ENCODE assay signal across 9 cellular contexts in the genomic region with DNA sequence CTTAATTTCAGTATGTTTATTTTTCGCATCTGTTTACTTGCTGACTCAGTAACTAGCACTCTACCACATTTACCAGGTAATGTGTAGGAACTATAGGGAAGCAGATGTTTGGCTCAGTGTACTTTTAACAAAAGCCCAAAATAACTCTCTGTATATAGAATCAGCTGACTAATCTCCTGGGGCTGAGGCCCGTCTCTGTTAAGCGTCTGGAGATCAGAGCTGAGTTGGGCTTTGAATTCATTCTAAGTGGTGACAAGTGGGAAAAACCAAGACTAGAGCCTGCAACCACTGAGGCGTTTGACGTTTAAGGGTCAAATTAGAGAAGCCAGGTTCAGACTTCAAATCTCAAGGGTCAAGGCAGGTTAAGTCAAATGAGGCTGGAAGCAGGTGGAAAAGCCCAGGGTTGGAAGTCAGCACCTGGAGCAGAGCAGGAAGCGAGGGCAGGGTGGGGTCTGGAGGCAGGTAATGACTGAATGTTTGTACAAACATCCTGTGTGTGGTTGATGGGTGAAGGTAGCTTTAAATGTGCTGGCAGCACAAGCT. TPM values are rescaled to one million over a fixed set of nuclear protein-coding genes. Genes with fewer than 3 reads are reported as not detected.
DNase-seq lines count a peak whose midpoint lies in the region; ATAC-seq, FAIRE-seq and TF ChIP-seq lines count a peak whose summit lies in the region.
"Had no signal": no experiment of that assay in that cellular context is flagged by ENCODE, and none has a peak within 500 bp of the region (broad histone marks: within the 10 kb centered on the region; RNA-seq: fewer than 3 reads in every experiment).

No MANE protein-coding gene starts in this region.

- TF ChIP-seq CTCF in nephron progenitor cell (IDR thresholded peaks at IDR 0.05) (no peak), gastroesophageal sphincter (IDR thresholded peaks at IDR 0.05) (no peak)

- no peaks in the 10 kb centered on the region for H3K27me3 ChIP-seq in gastroesophageal sphincter

- H3K36me3 Mint-ChIP-seq in memory B cell (no peaks in the 10 kb centered on the region), nephron progenitor cell (ENCODE audit: low read depth) (no peaks in the 10 kb centered on the region)

- H3K27ac Mint-ChIP-seq in memory B cell (peak overlapping the region; percentile 77), nephron progenitor cell (no peak overlapping the region)

- H3K9me3 Mint-ChIP-seq in memory B cell = no peaks in the 10 kb centered on the region
- no peaks in the 10 kb centered on the region for H3K9me3 Mint-ChIP-seq in nephron progenitor cell

- no peaks in the 10 kb centered on the region for H3K36me3 ChIP-seq in gastroesophageal sphincter

- WGBS in gastroesophageal sphincter (ENCODE audit: low coverage in 1 of 2), 2 donors = 28 to 43% methylated on average over 4 to 6 of the region's 6 CpGs

- no peak overlapping the region for H3K27ac ChIP-seq in gastroesophageal sphincter
- H3K27ac ChIP-seq: GM23248 had no signal

- no peaks in the 10 kb centered on the region for H3K9me3 ChIP-seq in gastroesophageal sphincter

- H3K4me3 Mint-ChIP-seq in memory B cell = peak overlapping the region; percentile 63
- no peak overlapping the region for H3K4me3 Mint-ChIP-seq in nephron progenitor cell

- H3K4me1 Mint-ChIP-seq in memory B cell = peaks cover 35% of the 10 kb centered on the region
- H3K4me1 Mint-ChIP-seq in nephron progenitor cell = peaks cover 52% of the 10 kb centered on the region

- ATAC-seq in memory B cell (ENCODE audit: low read depth) (peak; percentile 91), gastroesophageal sphincter (no peak)

- H3K4me1 ChIP-seq in gastroesophageal sphincter = peaks cover 0 to 10% (median 0%) of the 10 kb centered on the region in 3 donors

- no peak for TF ChIP-seq EP300 in gastroesophageal sphincter (IDR thresholded peaks at IDR 0.05)

- DNase-seq in GM12892 (ENCODE audit: insufficient read length) (no peak), HT-29 (ENCODE audit: low spot score) (peak; percentile 70), T follicular helper cell (ENCODE audit: low read depth) (peak; percentile 5), memory B cell (ENCODE audit: low spot score in 2 of 2) (peak in 1 of 2 donors; percentile 18), ureter (ENCODE audit: low spot score) (no peak), nephron progenitor cell (no peak), HTR-8/SVneo (ENCODE audit: insufficient read length, low spot score) (no peak)
- DNase-seq: GM23248 had no signal

- peak; percentile 67 for FAIRE-seq in GM12892 (lab: Jason Lieb, UNC)
- no peak for FAIRE-seq in HTR-8/SVneo (lab: Jason Lieb, UNC)

- H3K27me3 Mint-ChIP-seq in memory B cell = no peaks in the 10 kb centered on the region
- peaks cover 12% of the 10 kb centered on the region for H3K27me3 Mint-ChIP-seq in nephron progenitor cell (ENCODE audit: low read depth, poor library complexity)

- H3K4me3 ChIP-seq in gastroesophageal sphincter = no peak overlapping the region
- H3K4me3 ChIP-seq: GM23248 had no signal

- no peak for TF ChIP-seq POLR2A in GM12892 (IDR thresholded peaks at IDR 0.05; ENCODE audit: low read depth, low read length)
- TF ChIP-seq POLR2A in gastroesophageal sphincter (IDR thresholded peaks at IDR 0.05) = no peak

RNA-seq across cellular contexts. Expression of a gene that starts 56.8 kb away (rescaled TPM):
- polyA plus RNA-seq in GM12892 (2012; ENCODE audit: missing spikeins) = 7.9 TPM
- total RNA-seq in HT-29 (2014; rRNA removed; shearing (Covaris generic)) = 0.57 and 1.0 TPM in 2 replicates
- 66.1 TPM for total RNA-seq in ureter
- total RNA-seq in gastroesophageal sphincter = 10 to 100 TPM; 27.4 to 63.5 (median 31.4) TPM

Comparison
In these comparisons a context has a peak if more than half of its experiments do, and no peak if none do; other contexts are left out.
1. DNase-seq: peak in HT-29 (single experiment) and T follicular helper cell (single experiment); none in GM12892 (single experiment), ureter (single experiment), nephron progenitor cell (single experiment) and HTR-8/SVneo (single experiment).
2. RNA of a gene that starts 56.8 kb away (total RNA-seq): 66.1 TPM in ureter (single experiment) and 27.4 to 63.5 TPM in gastroesophageal sphincter; 0.57 to 1.0 TPM in HT-29; every median in the first group is over 10 times any median in the second.